In the genomic region with DNA sequence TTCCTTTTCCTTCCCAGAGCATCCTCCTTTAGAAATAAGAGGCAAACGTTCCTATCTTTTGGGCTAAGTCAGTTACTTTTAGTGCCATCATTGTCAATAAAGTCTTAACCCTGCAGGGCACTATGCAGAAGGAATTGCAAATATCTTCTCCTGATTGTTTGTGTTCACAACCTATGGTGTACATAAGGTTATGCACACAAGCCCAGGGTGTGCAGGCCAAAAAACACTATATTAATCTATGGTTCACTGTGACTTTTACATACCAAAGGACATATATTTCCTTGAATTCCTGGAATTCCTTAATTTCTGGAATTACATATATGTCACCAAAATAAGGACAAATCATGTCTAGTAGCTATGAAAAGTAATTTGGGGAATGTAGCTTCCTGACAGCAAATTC, we compare ENCODE assay signal across 24 cellular contexts.
"Had no signal": no experiment of that assay in that cellular context is flagged by ENCODE, and none has a peak within 500 bp of the region (broad histone marks: within the 10 kb centered on the region; RNA-seq: fewer than 3 reads in every experiment).

No MANE protein-coding gene starts in this region.

- H3K79me2 ChIP-seq: parathyroid adenoma had no signal

- ATAC-seq: naive thymus-derived CD4-positive, alpha-beta T cell; natural killer cell; psoas muscle; right cardiac atrium; sciatic nerve; stimulated activated effector memory CD8-positive, alpha-beta T cell treated with anti-CD3 and anti-CD28 coated beads, Interleukin-12 subunit alpha, Interleukin-12 subunit beta, amount 100 ng/mL, for 72 hours; stimulated activated naive B cell treated with anti-CD40 and anti-IgM and Interleukin-4, amounts not matched to agents 10 μg/mL and 1 μg/mL and 100 μg/mL, for 72 hours had no signal

- H3K9ac ChIP-seq: neural progenitor cell, parathyroid adenoma had no signal

- H3K4me2 ChIP-seq: neural progenitor cell had no signal

- H3K4me3 ChIP-seq: neural progenitor cell, ovary, psoas muscle, skin epidermis, stomach, thoracic aorta, thyroid gland, tibial nerve, upper lobe of left lung, vagina had no signal

- H3K4me1 ChIP-seq: parathyroid adenoma, psoas muscle, stomach, thyroid gland, tibial nerve, upper lobe of left lung, vagina had no signal

- H3K9me3 ChIP-seq: ovary, psoas muscle, stomach, thoracic aorta, thyroid gland, tibial nerve, upper lobe of left lung, vagina had no signal

- H3K27ac ChIP-seq: neural progenitor cell, ovary, parathyroid adenoma, psoas muscle, skin epidermis, stomach, thoracic aorta, thyroid gland, tibial nerve, upper lobe of left lung, vagina had no signal

- H3K36me3 ChIP-seq: neural progenitor cell, ovary, stomach, thoracic aorta, thyroid gland, tibial nerve, upper lobe of left lung, vagina had no signal

- H3K27me3 ChIP-seq: neural progenitor cell, ovary, stomach, thyroid gland, tibial nerve, upper lobe of left lung, vagina had no signal

- H2AFZ ChIP-seq: neural progenitor cell, parathyroid adenoma had no signal

- DNase-seq: naive thymus-derived CD4-positive, alpha-beta T cell; natural killer cell; occipital lobe; ovary; posterior cingulate gyrus; psoas muscle; right cardiac atrium; stimulated activated CD4-positive, alpha-beta T cell treated with anti-CD3 and anti-CD28 coated beads, Interleukin-15, amount 100 ng/mL, for 24 hours; stimulated activated CD4-positive, alpha-beta T cell treated with anti-CD3 and anti-CD28 coated beads, Interleukin-2, amount 100 ng/mL, for 24 hours; stimulated activated CD4-positive, alpha-beta T cell treated with anti-CD3 and anti-CD28 coated beads, Interleukin-2, amount 100 ng/mL, for 48 hours; stimulated activated CD4-positive, alpha-beta T cell treated with anti-CD3 and anti-CD28 coated beads, Interleukin-4, amount 100 ng/mL, for 24 hours; stimulated activated naive B cell treated with anti-CD40 and anti-IgM and Interleukin-4, amounts not matched to agents 10 μg/mL and 1 μg/mL and 100 μg/mL, for 72 hours; stimulated activated naive CD4-positive, alpha-beta T cell treated with Interleukin-2 at 50 U/mL for 16 hours; stomach; thyroid gland; upper lobe of left lung had no signal
